ENCODE assay signal across 16 cellular contexts in the genomic region with DNA sequence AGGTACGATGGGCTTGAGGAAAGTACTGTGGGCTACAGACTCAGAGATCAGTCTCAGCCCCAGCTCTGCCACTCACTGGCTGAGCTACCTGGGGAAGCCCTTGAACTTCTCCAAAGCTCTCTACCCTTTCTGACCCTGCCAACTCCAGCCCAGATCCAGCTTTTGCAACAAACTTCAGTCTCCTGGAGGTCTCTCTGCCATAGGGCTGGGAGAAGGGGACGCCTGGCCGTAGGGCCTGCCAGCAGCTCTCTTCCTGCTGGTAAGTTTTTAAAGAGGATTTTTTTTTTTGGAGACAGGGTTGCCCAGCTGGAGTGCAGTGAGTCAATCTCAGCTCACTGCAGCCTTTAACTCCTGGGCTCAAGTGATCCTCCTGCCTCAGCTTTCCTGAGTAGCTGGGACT. TPM values are rescaled to one million over a fixed set of nuclear protein-coding genes. Genes with fewer than 3 reads are reported as not detected.
DNase-seq lines count a peak whose midpoint lies in the region; ATAC-seq and TF ChIP-seq lines count a peak whose summit lies in the region.
"Had no signal": no experiment of that assay in that cellular context is flagged by ENCODE, and none has a peak within 500 bp of the region (broad histone marks: within the 10 kb centered on the region; RNA-seq: fewer than 3 reads in every experiment).

No MANE protein-coding gene starts in this region.

- H3K4me3 ChIP-seq in left ventricle myocardium inferior (no peak overlapping the region), heart left ventricle (no peak overlapping the region), lower lobe of right lung (no peak overlapping the region)
- H3K4me3 ChIP-seq: BLaER1 treated with 17β-estradiol and CSF1 and Interleukin-3, amounts not matched to agents 10 nM and 100 nM; GM12878 had no signal

- intact Hi-C loops in left ventricle myocardium inferior (cut with micrococcal nuclease) (no loop called here), heart left ventricle (cut with DNase I) (loop anchor here in 1 of 10 donors (1.0 kb wide), 1 partner anchor 10 kb away; no protein-coding TSS in a partner anchor), lower lobe of right lung (cut with DNase I) (no loop called here)

- H3K27me3 Mint-ChIP-seq in activated T-helper 17 cell treated with anti-CD3 and anti-CD28 coated beads, Interleukin-2, amount 50 U/mL, for 72 hours, result no peaks in the 10 kb centered on the region
- no peaks in the 10 kb centered on the region for H3K27me3 Mint-ChIP-seq in naive thymus-derived CD8-positive, alpha-beta T cell
- H3K27me3 Mint-ChIP-seq: CD4-positive, alpha-beta T cell had no signal

- 76 to 87% (median 85%) methylated on average over 3 of the region's 3 CpGs for WGBS in heart left ventricle, 4 donors

- H3K4me1 ChIP-seq in left ventricle myocardium inferior (peaks cover 62% of the 10 kb centered on the region), heart left ventricle (peaks cover 0 to 60% (median 23%) of the 10 kb centered on the region in 12 donors), lower lobe of right lung (peaks cover 16% of the 10 kb centered on the region)

- H3K27me3 ChIP-seq in left ventricle myocardium inferior (ENCODE audit: low read depth) (no peaks in the 10 kb centered on the region), heart left ventricle (no peaks in the 10 kb centered on the region), lower lobe of right lung (ENCODE audit: low read depth) (no peaks in the 10 kb centered on the region)
- H3K27me3 ChIP-seq: BLaER1 treated with 17β-estradiol and CSF1 and Interleukin-3, amounts not matched to agents 10 nM and 100 nM had no signal

- ATAC-seq in heart left ventricle, result no peak
- no peak for ATAC-seq in activated T-helper 17 cell treated with anti-CD3 and anti-CD28 coated beads, Interleukin-2, amount 50 U/mL, for 72 hours (replicated peaks)
- ATAC-seq in lower lobe of right lung, result no peak
- no peak for ATAC-seq in naive thymus-derived CD8-positive, alpha-beta T cell
- no peak for ATAC-seq in GM21423 (IDR thresholded peaks at IDR 0.05; ENCODE audit: unreplicated experiment)
- no peak for ATAC-seq in GM18909 (IDR thresholded peaks at IDR 0.05; ENCODE audit: poor library complexity, unreplicated experiment)
- ATAC-seq: GM12878 had no signal

- no peaks in the 10 kb centered on the region for H3K9me3 Mint-ChIP-seq in activated T-helper 17 cell treated with anti-CD3 and anti-CD28 coated beads, Interleukin-2, amount 50 U/mL, for 72 hours
- no peaks in the 10 kb centered on the region for H3K9me3 Mint-ChIP-seq in naive thymus-derived CD8-positive, alpha-beta T cell
- H3K9me3 Mint-ChIP-seq: CD4-positive, alpha-beta T cell; H9 had no signal

- H3K27ac Mint-ChIP-seq in activated T-helper 17 cell treated with anti-CD3 and anti-CD28 coated beads, Interleukin-2, amount 50 U/mL, for 72 hours, result peak overlapping the region; percentile 4
- no peak overlapping the region for H3K27ac Mint-ChIP-seq in naive thymus-derived CD8-positive, alpha-beta T cell
- H3K27ac Mint-ChIP-seq: CD4-positive, alpha-beta T cell had no signal

- H3K27ac ChIP-seq in left ventricle myocardium inferior (replicated peaks) (peak overlapping the region; percentile 75), heart left ventricle (peak overlapping the region in 3 of 12 donors; percentile 6 to 72 (median 58)), lower lobe of right lung (peak overlapping the region; percentile 11)
- H3K27ac ChIP-seq: BLaER1 treated with 17β-estradiol and CSF1 and Interleukin-3, amounts not matched to agents 10 nM and 100 nM had no signal

- no peak for TF ChIP-seq POLR2A in heart left ventricle (IDR thresholded peaks at IDR 0.05)

- H3K36me3 Mint-ChIP-seq in activated T-helper 17 cell treated with anti-CD3 and anti-CD28 coated beads, Interleukin-2, amount 50 U/mL, for 72 hours (ENCODE audit: low read depth), result peaks cover 28% of the 10 kb centered on the region
- H3K36me3 Mint-ChIP-seq in naive thymus-derived CD8-positive, alpha-beta T cell, result peaks cover 0 to 56% (median 12%) of the 10 kb centered on the region in 3 donors

- peaks cover 49% of the 10 kb centered on the region for H3K36me3 ChIP-seq in left ventricle myocardium inferior
- H3K36me3 ChIP-seq in heart left ventricle, result peaks cover 0 to 70% (median 53%) of the 10 kb centered on the region in 9 donors
- H3K36me3 ChIP-seq in lower lobe of right lung, result peaks cover 66% of the 10 kb centered on the region

- POLR2A ChIA-PET in naive thymus-derived CD8-positive, alpha-beta T cell (lab: Charles Lee), result interaction anchor here (1.4 to 2.1 kb wide), 2 partner anchors 11 to 13 kb away, joined by 3 to 6 read pairs; a partner anchor contains a TSS

- TF ChIP-seq CTCF in left ventricle myocardium inferior (IDR thresholded peaks at IDR 0.05; ENCODE audit: borderline replicate concordance) (no peak), heart left ventricle (IDR thresholded peaks at IDR 0.05) (no peak), lower lobe of right lung (IDR thresholded peaks at IDR 0.05) (no peak)

- H3K9me3 ChIP-seq in left ventricle myocardium inferior (replicated peaks) (no peaks in the 10 kb centered on the region), heart left ventricle (no peaks in the 10 kb centered on the region), lower lobe of right lung (no peaks in the 10 kb centered on the region)
- H3K9me3 ChIP-seq: BLaER1 treated with 17β-estradiol and CSF1 and Interleukin-3, amounts not matched to agents 10 nM and 100 nM had no signal

- DNase-seq in left ventricle myocardium inferior (no peak), heart left ventricle (no peak), lower lobe of right lung (no peak)
- DNase-seq in naive thymus-derived CD8-positive, alpha-beta T cell, result no peak
- no peak for DNase-seq in stimulated activated CD8-positive, alpha-beta memory T cell treated with anti-CD3 and anti-CD28 coated beads, Interleukin-4, amount 100 ng/mL, for 48 hours
- DNase-seq: 8988T; Calu3; CD4-positive, alpha-beta T cell; DMS79; GOT3; H9 had no signal

- peaks cover 4% of the 10 kb centered on the region for H3K4me1 Mint-ChIP-seq in activated T-helper 17 cell treated with anti-CD3 and anti-CD28 coated beads, Interleukin-2, amount 50 U/mL, for 72 hours
- H3K4me1 Mint-ChIP-seq in naive thymus-derived CD8-positive, alpha-beta T cell, result peaks cover 4 to 10% (median 8%) of the 10 kb centered on the region in 4 donors

- no peak overlapping the region for H3K4me3 Mint-ChIP-seq in activated T-helper 17 cell treated with anti-CD3 and anti-CD28 coated beads, Interleukin-2, amount 50 U/mL, for 72 hours
- no peak overlapping the region for H3K4me3 Mint-ChIP-seq in naive thymus-derived CD8-positive, alpha-beta T cell
- H3K4me3 Mint-ChIP-seq: CD4-positive, alpha-beta T cell; H9 had no signal

RNA-seq across cellular contexts. Expression of a gene that starts 11.5 kb away (rescaled TPM):
- total RNA-seq in left ventricle myocardium inferior (35.2 TPM), heart left ventricle (100 to 1,000 TPM in 1 of 9 donors, 10 to 100 TPM in 8; 28.4 to 128 (median 33.4) TPM), lower lobe of right lung (57.9 TPM)
- 10 to 100 TPM; 21.9 to 68.4 TPM for polyA plus RNA-seq in heart left ventricle
- 10 to 100 TPM; 29.9 to 30.4 TPM for total RNA-seq in activated T-helper 17 cell treated with anti-CD3 and anti-CD28 coated beads, Interleukin-2, amount 50 U/mL, for 72 hours
- total RNA-seq in naive thymus-derived CD8-positive, alpha-beta T cell, result 10 to 100 TPM; 92.3 to 93.8 TPM
- polyA plus RNA-seq in naive thymus-derived CD8-positive, alpha-beta T cell, result 10 to 100 TPM; 62.0 to 75.4 (median 70.5) TPM

RNA-seq across cellular contexts. Expression of a gene that starts 12.4 kb away (rescaled TPM):
- total RNA-seq in left ventricle myocardium inferior, result 150 TPM
- total RNA-seq in heart left ventricle, result 100 to 1,000 TPM; 127 to 259 (median 174) TPM
- 100 to 1,000 TPM in 1 of 2 donors, 10 to 100 TPM in 1; 89.6 to 188 TPM for polyA plus RNA-seq in heart left ventricle
- total RNA-seq in activated T-helper 17 cell treated with anti-CD3 and anti-CD28 coated beads, Interleukin-2, amount 50 U/mL, for 72 hours, result 10 to 100 TPM; 46.6 to 51.0 TPM
- 213 TPM for total RNA-seq in lower lobe of right lung
- total RNA-seq in naive thymus-derived CD8-positive, alpha-beta T cell, result 10 to 100 TPM; 15.4 to 18.0 TPM
- 1 to 10 TPM; 1.3 to 1.5 (median 1.3) TPM for polyA plus RNA-seq in naive thymus-derived CD8-positive, alpha-beta T cell

RNA-seq across cellular contexts. Expression of a gene that starts 48.8 kb away (rescaled TPM):
- total RNA-seq in left ventricle myocardium inferior, result 37.5 TPM
- 10 to 100 TPM; 28.8 to 47.0 (median 42.2) TPM for total RNA-seq in heart left ventricle
- polyA plus RNA-seq in heart left ventricle, result 10 to 100 TPM; 17.0 to 49.0 TPM
- 10 to 100 TPM; 15.5 to 21.6 TPM for total RNA-seq in activated T-helper 17 cell treated with anti-CD3 and anti-CD28 coated beads, Interleukin-2, amount 50 U/mL, for 72 hours
- total RNA-seq in lower lobe of right lung, result 66.2 TPM
- total RNA-seq in naive thymus-derived CD8-positive, alpha-beta T cell, result 10 to 100 TPM; 22.0 to 27.6 TPM
- 10 to 100 TPM; 18.8 to 24.8 (median 19.9) TPM for polyA plus RNA-seq in naive thymus-derived CD8-positive, alpha-beta T cell

RNA-seq across cellular contexts. Expression of a gene that starts 57.7 kb away (rescaled TPM):
- total RNA-seq in left ventricle myocardium inferior (49.1 TPM), heart left ventricle (10 to 100 TPM; 38.1 to 70.2 (median 50.6) TPM), lower lobe of right lung (71.3 TPM)
- 10 to 100 TPM; 10.1 to 61.7 TPM for polyA plus RNA-seq in heart left ventricle
- total RNA-seq in activated T-helper 17 cell treated with anti-CD3 and anti-CD28 coated beads, Interleukin-2, amount 50 U/mL, for 72 hours, result 10 to 100 TPM; 28.8 to 45.0 TPM
- total RNA-seq in naive thymus-derived CD8-positive, alpha-beta T cell, result 10 to 100 TPM; 38.1 to 41.2 TPM
- 10 to 100 TPM; 20.5 to 30.3 (median 29.7) TPM for polyA plus RNA-seq in naive thymus-derived CD8-positive, alpha-beta T cell
